Comparison of ENCODE assay signal across 1 cellular context in genomic region chr20:62238569-62239277, GRCh38.
TF ChIP-seq lines count a peak whose summit lies in the region.

No MANE protein-coding gene starts in this region.

TF ChIP-seq in H1, 55 proteins besides CTCF, POLR2A, EP300 and RAD21:
- TF ChIP-seq EZH2 (IDR thresholded peaks at IDR 0.05; ENCODE audit: low read depth, low read length, severe bottlenecking) = no peak
- TF ChIP-seq MAX (IDR thresholded peaks at IDR 0.05) = peak; percentile 16; the same call in 1 of the 2 replicates
- no peak for TF ChIP-seq JUND (IDR thresholded peaks at IDR 0.05; ENCODE audit: low read length)
- peak; percentile 54 for TF ChIP-seq PHF8 (conservative IDR thresholded peaks at IDR 0.05; ENCODE audit: low read depth, low read length)
